14 cellular contexts compared by ENCODE assay signal in genomic region chr10:298033-298432, GRCh38.
"Had no signal": no experiment of that assay in that cellular context is flagged by ENCODE, and none has a peak within 500 bp of the region (broad histone marks: within the 10 kb centered on the region; RNA-seq: fewer than 3 reads in every experiment).

No MANE protein-coding gene starts in this region.

- H3K27ac ChIP-seq: body of pancreas, epithelial cell of prostate had no signal

- DNase-seq: activated CD4-positive, alpha-beta T cell treated with anti-CD3 and anti-CD28 coated beads, Interleukin-2, amount 10 ng/mL, durations not matched to agents 7 days and 5 days; activated CD4-positive, CD25-positive, alpha-beta regulatory T cell; activated CD8-positive, alpha-beta memory T cell treated with anti-CD3 and anti-CD28 coated beads for 24 hours; activated naive CD4-positive, alpha-beta T cell treated with anti-CD3 and anti-CD28 coated beads, Interleukin-2, amount 10 ng/mL, durations not matched to agents 7 days and 5 days; activated T-cell treated with anti-CD3 and anti-CD28 coated beads for 4 hours; body of pancreas; effector memory CD8-positive, alpha-beta T cell; occipital lobe; stimulated activated CD4-positive, alpha-beta T cell treated with anti-CD3 and anti-CD28 coated beads, Interleukin-4, amount 100 ng/mL, for 1 hour; stimulated activated CD8-positive, alpha-beta memory T cell treated with anti-CD3 and anti-CD28 coated beads, Interleukin-4, amount 100 ng/mL, for 48 hours; stimulated activated naive CD8-positive, alpha-beta T cell treated with anti-CD3 and anti-CD28 coated beads, Interleukin-15, Interleukin-2, amounts not matched to agents 100 U/mL and 50 U/mL, for 24 hours had no signal

- H3K27me3 ChIP-seq: adrenal gland, body of pancreas had no signal

- H3K4me3 ChIP-seq: adrenal gland, body of pancreas had no signal

- H3K36me3 ChIP-seq: adrenal gland had no signal

- H3K9me3 ChIP-seq: adrenal gland, body of pancreas had no signal

- ATAC-seq: activated T-helper 17 cell treated with anti-CD3 and anti-CD28 coated beads, Interleukin-2, amount 50 U/mL, for 72 hours; body of pancreas; effector memory CD8-positive, alpha-beta T cell; stimulated activated naive CD8-positive, alpha-beta T cell treated with anti-CD3 and anti-CD28 coated beads, Interleukin-15, Interleukin-2, amounts not matched to agents 100 U/mL and 50 U/mL, for 24 hours had no signal

- H3K4me1 ChIP-seq: body of pancreas had no signal
